25 cellular contexts compared by ENCODE assay signal in genomic region chr10:31018977-31019376, GRCh38. TPM values are rescaled to one million over a fixed set of nuclear protein-coding genes. Genes with fewer than 3 reads are reported as not detected.
A peak's percentile ranks its signal among the peaks of the same experiment; 100 is the strongest.
DNase-seq lines count a peak whose midpoint lies in the region; ATAC-seq, FAIRE-seq and TF ChIP-seq lines count a peak whose summit lies in the region.
"Had no signal": no experiment of that assay in that cellular context is flagged by ENCODE, and none has a peak within 500 bp of the region (broad histone marks: within the 10 kb centered on the region; RNA-seq: fewer than 3 reads in every experiment).

No MANE protein-coding gene starts in this region.

- H3K27ac Mint-ChIP-seq in WTC11, result no peak overlapping the region; the same call in 1 of the 2 replicates
- H3K27ac Mint-ChIP-seq: CD14-positive monocyte, immature natural killer cell had no signal

- DNase-seq in GM18507 (ENCODE audit: extremely low spot score, insufficient read length, low read depth) (no peak), WTC11 (ENCODE audit: low spot score) (no peak), left ventricle myocardium superior (no peak), retina (peak; percentile 28), NK-92 (lab: John Stamatoyannopoulos, UW; ENCODE audit: unreplicated experiment) (no peak)
- DNase-seq: activated CD4-positive, alpha-beta T cell treated with anti-CD3 and anti-CD28 coated beads, Interleukin-2, amount 50 U/mL, for 1 hour; activated CD8-positive, alpha-beta memory T cell treated with anti-CD3 and anti-CD28 coated beads, Interleukin-2, amount 50 U/mL, for 4 hours; activated effector memory CD4-positive, alpha-beta T cell treated with Interleukin-2 at 50 U/mL for 16 hours; amniotic stem cell; DMS79; effector CD8-positive, alpha-beta T cell; esophagus squamous epithelium; glutamatergic neuron; HCEC 1CT; immature natural killer cell; IMR-90; NCI-H187; NCI-H2227 treated with DMSO at 0.1 percent for 48 hours; NK-92 treated with Interleukin-12 subunit alpha and Interleukin-12 subunit beta, amount 100 ng/mL, for 24 hours; spleen had no signal

- ATAC-seq in WTC11 (0 out of 2 replicates have a peak, but pooled peaks have one; percentile 28), left ventricle myocardium superior (peak; percentile 18), GM18868 (IDR thresholded peaks at IDR 0.05; ENCODE audit: unreplicated experiment) (no peak), HG03108 (IDR thresholded peaks at IDR 0.05; ENCODE audit: unreplicated experiment) (no peak), GM21390 (IDR thresholded peaks at IDR 0.05; ENCODE audit: unreplicated experiment) (no peak)

- no peaks in the 10 kb centered on the region for H3K9me3 Mint-ChIP-seq in WTC11
- H3K9me3 Mint-ChIP-seq: CD14-positive monocyte; central memory CD8-positive, alpha-beta T cell; immature natural killer cell had no signal

- peaks cover 22% of the 10 kb centered on the region for H3K4me1 Mint-ChIP-seq in WTC11
- H3K4me1 Mint-ChIP-seq: central memory CD8-positive, alpha-beta T cell; immature natural killer cell had no signal

- intact Hi-C loops in left ventricle myocardium superior (cut with micrococcal nuclease), result no loop called here

- no peaks in the 10 kb centered on the region for H3K27me3 Mint-ChIP-seq in WTC11 (ENCODE audit: low read depth)
- H3K27me3 Mint-ChIP-seq: central memory CD8-positive, alpha-beta T cell had no signal

- CTCF ChIA-PET in WTC11 (lab: Charles Lee), result interaction anchor here (1.7 kb wide), 1 partner anchor 13 kb away, joined by 6 read pairs; the partner anchor contains the start of gene ZNF438

- H3K4me3 Mint-ChIP-seq in WTC11, result no peak overlapping the region
- H3K4me3 Mint-ChIP-seq: CD14-positive monocyte; central memory CD8-positive, alpha-beta T cell; immature natural killer cell had no signal

- peak; percentile 51 for FAIRE-seq in GM18507 (lab: Jason Lieb, UNC)

- POLR2A ChIA-PET in WTC11 (lab: Charles Lee), result no interaction called here

- H3K36me3 Mint-ChIP-seq in WTC11, result no peaks in the 10 kb centered on the region

- no peak for TF ChIP-seq CTCF in WTC11 (IDR thresholded peaks at IDR 0.05)

TF ChIP-seq in WTC11, 78 proteins besides CTCF, POLR2A, EP300 and RAD21:
- TF ChIP-seq MLX (CRISPR knock-in tag; IDR thresholded peaks at IDR 0.05) (no peak), GABPB1 (CRISPR knock-in tag; IDR thresholded peaks at IDR 0.05) (no peak), HMGXB4 (CRISPR knock-in tag; IDR thresholded peaks at IDR 0.05) (no peak), NR3C1 (CRISPR knock-in tag; conservative IDR thresholded peaks at IDR 0.05; ENCODE audit: low read depth) (no peak), SOX15 (CRISPR knock-in tag; IDR thresholded peaks at IDR 0.05) (no peak), ZNF396 (CRISPR knock-in tag; IDR thresholded peaks at IDR 0.05; ENCODE audit: borderline replicate concordance) (no peak), ATF3 (CRISPR knock-in tag; conservative IDR thresholded peaks at IDR 0.05) (no peak), AR (CRISPR knock-in tag; IDR thresholded peaks at IDR 0.05) (no peak), MXD4 (CRISPR knock-in tag; IDR thresholded peaks at IDR 0.05; ENCODE audit: borderline replicate concordance) (no peak), ZNF416 (CRISPR knock-in tag; IDR thresholded peaks at IDR 0.05) (no peak), ZNF512 (CRISPR knock-in tag; IDR thresholded peaks at IDR 0.05; ENCODE audit: borderline replicate concordance) (no peak), NR2C2 (CRISPR knock-in tag; IDR thresholded peaks at IDR 0.05) (no peak), GRHL2 (CRISPR knock-in tag; IDR thresholded peaks at IDR 0.05; ENCODE audit: insufficient replicate concordance, severe bottlenecking) (no peak), JUN (CRISPR knock-in tag; IDR thresholded peaks at IDR 0.05) (no peak), NFYB (CRISPR knock-in tag; conservative IDR thresholded peaks at IDR 0.05; ENCODE audit: low read depth) (no peak), ATF6 (CRISPR knock-in tag; IDR thresholded peaks at IDR 0.05) (no peak)

RNA-seq across cellular contexts. Expression of gene ZNF438, which starts 12.7 kb away (rescaled TPM):
- total RNA-seq in WTC11 (2021) (1.6 to 1.9 TPM (median 1.6 TPM) in 3 replicates), left ventricle myocardium superior (13.9 TPM)

Comparison
In these comparisons a context has a peak if more than half of its experiments do, and no peak if none do; other contexts are left out.
1. ATAC-seq: peak in WTC11 (single experiment) and left ventricle myocardium superior (single experiment); none in GM18868 (single experiment), HG03108 (single experiment) and GM21390 (single experiment).